Comparison of ENCODE assay signal across 25 cellular contexts in the genomic region with DNA sequence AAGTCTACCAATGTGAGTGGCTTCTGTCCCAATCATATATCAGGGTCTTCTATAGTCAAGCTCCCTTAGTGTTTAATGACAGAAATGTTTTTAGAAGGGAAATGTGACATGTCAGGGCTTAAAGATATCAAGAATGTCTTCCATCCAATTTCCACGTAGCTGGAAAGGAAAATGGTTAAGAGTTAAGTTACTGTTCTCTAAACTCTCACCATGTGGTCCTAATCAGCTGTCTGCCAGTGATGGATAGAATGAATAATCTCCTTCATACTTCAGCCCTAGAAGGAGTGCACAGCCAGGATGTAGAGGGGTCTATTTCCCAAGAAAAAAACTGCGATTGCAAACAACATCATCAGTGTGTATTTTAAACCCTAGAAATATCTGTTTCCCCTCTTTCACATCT. TPM values are rescaled to one million over a fixed set of nuclear protein-coding genes. Genes with fewer than 3 reads are reported as not detected.
"Had no signal": no experiment of that assay in that cellular context is flagged by ENCODE, and none has a peak within 500 bp of the region (broad histone marks: within the 10 kb centered on the region; RNA-seq: fewer than 3 reads in every experiment).

No MANE protein-coding gene starts in this region.

- ATAC-seq: effector memory CD8-positive, alpha-beta T cell; esophagus mucosa; foreskin keratinocyte; gastroesophageal sphincter; heart right ventricle; left cardiac atrium; left lung; left ventricle myocardium superior; lower lobe of right lung; mucosa of descending colon had no signal

- DNase-seq: colonic mucosa; cortex of kidney; effector CD8-positive, alpha-beta T cell; effector memory CD8-positive, alpha-beta T cell; endodermal cell; erythroblast; esophagus squamous epithelium; foreskin keratinocyte; glutamatergic neuron; head of caudate nucleus; heart right ventricle; hippocampal formation; left cardiac atrium; left lung; left ventricle myocardium superior; lower lobe of right lung; mesenchymal stem cell; mucosa of descending colon; naive B cell had no signal

- H3K27ac ChIP-seq: colonic mucosa, epithelial cell of prostate, esophagus squamous epithelium, foreskin keratinocyte, gastroesophageal sphincter, heart right ventricle, left lung, lower lobe of right lung had no signal

- H3K27me3 ChIP-seq: colonic mucosa, heart right ventricle, left lung had no signal

- H3K27ac Mint-ChIP-seq: dendritic cell treated with granulocyte-macrophage colony-stimulating factor and Interleukin-4, amounts not matched to agents 40 ng/mL and 50 ng/mL, for 4 days; effector memory CD8-positive, alpha-beta T cell; endodermal cell; mesothelial cell of epicardium; naive B cell had no signal

- H3K36me3 ChIP-seq: colonic mucosa, esophagus squamous epithelium, gastroesophageal sphincter, left lung, lower lobe of right lung had no signal

- H3K9me3 ChIP-seq: colonic mucosa, esophagus squamous epithelium, gastroesophageal sphincter, heart right ventricle, left lung, lower lobe of right lung, mucosa of descending colon had no signal

- H3K9me3 Mint-ChIP-seq: dendritic cell treated with granulocyte-macrophage colony-stimulating factor and Interleukin-4, amounts not matched to agents 40 ng/mL and 50 ng/mL, for 4 days; effector memory CD8-positive, alpha-beta T cell; endodermal cell had no signal

- H3K36me3 Mint-ChIP-seq: mesothelial cell of epicardium, naive B cell had no signal

- H3K4me1 Mint-ChIP-seq: mesothelial cell of epicardium had no signal

- H3K4me3 Mint-ChIP-seq: dendritic cell treated with granulocyte-macrophage colony-stimulating factor and Interleukin-4, amounts not matched to agents 40 ng/mL and 50 ng/mL, for 4 days; effector memory CD8-positive, alpha-beta T cell; endodermal cell; mesothelial cell of epicardium; naive B cell had no signal

- H3K4me3 ChIP-seq: colonic mucosa, esophagus squamous epithelium, gastroesophageal sphincter, heart right ventricle, left lung, lower lobe of right lung, mucosa of descending colon had no signal

- H3K4me1 ChIP-seq: colonic mucosa, esophagus squamous epithelium, foreskin keratinocyte, gastroesophageal sphincter, left lung, lower lobe of right lung had no signal

RNA-seq across cellular contexts. Expression of a gene that starts 36.3 kb away (rescaled TPM):
- total RNA-seq: foreskin keratinocyte, myocyte had no signal
- polyA plus RNA-seq: foreskin keratinocyte had no signal
